In the genomic region with DNA sequence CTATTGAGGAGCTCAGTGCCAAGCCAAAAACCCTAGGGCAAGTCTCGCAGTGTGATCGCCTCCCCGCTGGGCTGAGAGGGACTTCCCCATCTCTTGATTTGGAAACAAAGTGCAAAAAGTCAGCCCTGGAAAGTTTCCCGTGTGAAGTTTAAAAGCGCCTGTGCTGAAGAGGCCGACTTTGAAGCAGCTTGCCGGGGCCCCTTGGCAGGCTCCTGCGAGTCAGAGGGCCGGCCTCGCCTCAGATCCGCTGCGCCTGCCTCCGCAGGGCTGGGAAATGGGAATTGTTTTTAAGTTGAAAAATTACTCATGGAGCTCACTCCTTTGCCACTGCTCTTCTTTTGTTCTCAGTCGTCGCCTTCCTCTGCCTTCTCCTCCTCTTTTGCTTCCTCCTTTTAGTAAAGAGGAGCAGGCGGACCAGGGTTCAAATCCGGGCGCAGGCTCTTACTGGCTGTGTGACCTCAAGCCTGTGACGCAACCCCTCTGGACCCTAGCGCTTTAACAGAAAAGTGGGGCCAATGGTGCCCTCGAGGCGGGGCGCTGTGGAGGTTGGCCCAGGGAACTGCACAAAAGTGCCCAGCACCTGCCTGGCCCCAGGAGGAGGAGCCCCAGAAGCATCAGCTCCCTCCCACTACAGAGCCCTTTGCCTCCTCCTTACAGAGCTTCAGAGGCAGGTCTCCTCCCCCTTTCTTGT, we compare ENCODE assay signal across 8 cellular contexts. TPM values are rescaled to one million over a fixed set of nuclear protein-coding genes. Genes with fewer than 3 reads are reported as not detected.
A peak's percentile ranks its signal among the peaks of the same experiment; 100 is the strongest.
DNase-seq lines count a peak whose midpoint lies in the region; ATAC-seq and TF ChIP-seq lines count a peak whose summit lies in the region.
"Had no signal": no experiment of that assay in that cellular context is flagged by ENCODE, and none has a peak within 500 bp of the region (broad histone marks: within the 10 kb centered on the region; RNA-seq: fewer than 3 reads in every experiment).

No MANE protein-coding gene starts in this region.

- peak overlapping the region in 1 of 3 donors; percentile 10 for H3K27ac Mint-ChIP-seq in IgD-negative memory B cell

- peak; percentile 43 for ATAC-seq in GM18868 (IDR thresholded peaks at IDR 0.05; ENCODE audit: unreplicated experiment)
- no peak for ATAC-seq in GM18520 (IDR thresholded peaks at IDR 0.05; ENCODE audit: unreplicated experiment)

- no peak overlapping the region for H3K4me3 ChIP-seq in epithelial cell of esophagus (ENCODE audit: low read length)

- H3K9me3 Mint-ChIP-seq in IgD-negative memory B cell = no peaks in the 10 kb centered on the region

- H3K4me1 Mint-ChIP-seq in IgD-negative memory B cell = peaks cover 29 to 43% (median 34%) of the 10 kb centered on the region in 3 donors

- DNase-seq in epithelial cell of esophagus (ENCODE audit: low read depth) = peak; percentile 25
- peak; percentile 58 for DNase-seq in stimulated activated CD4-positive, alpha-beta T cell treated with anti-CD3 and anti-CD28 coated beads, Interleukin-4, amount 100 ng/mL, for 24 hours
- DNase-seq in stimulated activated naive CD4-positive, alpha-beta T cell treated with Interleukin-2 at 50 U/mL for 16 hours (lab: John Stamatoyannopoulos, UW) = no peak
- DNase-seq in cortex of kidney (lab: John Stamatoyannopoulos, UW) = no peak
- DNase-seq: NCI-H1436 had no signal

- peaks cover 65% of the 10 kb centered on the region for H3K27me3 Mint-ChIP-seq in IgD-negative memory B cell

- peaks cover 3% of the 10 kb centered on the region for H3K36me3 Mint-ChIP-seq in IgD-negative memory B cell

- peak overlapping the region in 3 of 4 donors; percentile 32 to 91 (median 81) for H3K4me3 Mint-ChIP-seq in IgD-negative memory B cell

- no peak for TF ChIP-seq CTCF in epithelial cell of esophagus (IDR thresholded peaks at IDR 0.05; ENCODE audit: insufficient read depth, low read depth, low read length, missing control alignments)

RNA-seq across cellular contexts. Expression of a gene that starts 14.7 kb away (rescaled TPM):
- polyA plus RNA-seq in IgD-negative memory B cell = not detected

Comparison
In these comparisons a context has a peak if more than half of its experiments do, and no peak if none do; other contexts are left out.
1. DNase-seq: peak in epithelial cell of esophagus (single experiment) and stimulated activated CD4-positive, alpha-beta T cell treated with anti-CD3 and anti-CD28 coated beads, Interleukin-4, amount 100 ng/mL, for 24 hours (single experiment); none in stimulated activated naive CD4-positive, alpha-beta T cell treated with Interleukin-2 at 50 U/mL for 16 hours (single experiment) and cortex of kidney (single experiment).